ENCODE assay signal across 27 cellular contexts in the genomic region with DNA sequence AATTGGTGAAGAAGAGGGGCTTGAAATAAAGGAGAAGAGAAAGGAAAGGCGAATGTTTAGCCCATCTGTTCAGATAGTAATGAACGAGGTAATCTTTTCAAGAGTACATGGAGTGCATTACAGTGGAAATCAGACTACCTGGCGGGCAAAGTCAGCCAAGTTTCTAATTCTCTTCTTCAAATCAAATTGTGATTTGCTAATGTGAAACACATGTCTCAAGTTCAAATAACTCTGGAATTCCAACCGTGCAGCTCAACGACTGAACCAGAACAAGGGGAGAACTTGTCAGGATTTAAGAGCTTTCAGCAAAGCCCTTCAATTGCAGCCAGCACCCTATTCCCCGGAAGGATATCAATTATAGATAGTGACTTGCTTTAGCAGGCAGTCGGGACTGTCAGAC.
"Had no signal": no experiment of that assay in that cellular context is flagged by ENCODE, and none has a peak within 500 bp of the region (broad histone marks: within the 10 kb centered on the region; RNA-seq: fewer than 3 reads in every experiment).

No MANE protein-coding gene starts in this region.

- H3K27me3 ChIP-seq: adrenal gland, body of pancreas, neural progenitor cell, transverse colon had no signal

- H3K36me3 ChIP-seq: adrenal gland, transverse colon had no signal

- H3K4me3 Mint-ChIP-seq: activated CD4-positive, alpha-beta T cell treated with anti-CD3 and anti-CD28 coated beads, Interleukin-2, amount 10 ng/mL, durations not matched to agents 24 days and 14 days; activated CD8-positive, alpha-beta T cell treated with anti-CD3 and anti-CD28 coated beads for 36 hours; activated naive CD8-positive, alpha-beta T cell; naive thymus-derived CD4-positive, alpha-beta T cell; neural progenitor cell had no signal

- H3K27ac Mint-ChIP-seq: activated CD4-positive, alpha-beta T cell treated with anti-CD3 and anti-CD28 coated beads, Interleukin-2, amount 10 ng/mL, durations not matched to agents 24 days and 14 days; activated CD8-positive, alpha-beta T cell treated with anti-CD3 and anti-CD28 coated beads for 36 hours; activated naive CD8-positive, alpha-beta T cell; naive thymus-derived CD4-positive, alpha-beta T cell; neural progenitor cell had no signal

- H3K27me3 Mint-ChIP-seq: activated CD4-positive, alpha-beta T cell treated with anti-CD3 and anti-CD28 coated beads, Interleukin-2, amount 10 ng/mL, durations not matched to agents 24 days and 14 days had no signal

- DNase-seq: activated CD4-positive, alpha-beta T cell treated with anti-CD3 and anti-CD28 coated beads, Interleukin-2, amount 10 ng/mL, durations not matched to agents 24 days and 14 days; activated CD4-positive, CD25-positive, alpha-beta regulatory T cell treated with anti-CD3 and anti-CD28 coated beads, Interleukin-2, amount 50 U/mL, for 72 hours; activated CD8-positive, alpha-beta T cell treated with anti-CD3 and anti-CD28 coated beads for 36 hours; activated naive CD4-positive, alpha-beta T cell treated with Interleukin-2 at 50 U/mL for 16 hours; activated T-cell treated with anti-CD3 and anti-CD28 coated beads, Interleukin-2, amount 50 U/mL, for 48 hours; adrenal gland; aorta; body of pancreas; dorsolateral prefrontal cortex; effector memory CD4-positive, alpha-beta T cell; erythroblast; glutamatergic neuron; islet precursor cell; left cardiac atrium; midbrain; naive thymus-derived CD4-positive, alpha-beta T cell; occipital lobe; right cardiac atrium; stimulated activated CD4-positive, alpha-beta T cell treated with anti-CD3 and anti-CD28 coated beads, Interleukin-15, amount 100 ng/mL, for 24 hours; stimulated activated CD4-positive, alpha-beta T cell treated with anti-CD3 and anti-CD28 coated beads, Interleukin-2, amount 100 ng/mL, for 24 hours; stimulated activated naive CD4-positive, alpha-beta T cell; T-helper 2 cell; transverse colon had no signal

- H3K4me1 Mint-ChIP-seq: activated CD4-positive, alpha-beta T cell treated with anti-CD3 and anti-CD28 coated beads, Interleukin-2, amount 10 ng/mL, durations not matched to agents 24 days and 14 days; naive thymus-derived CD4-positive, alpha-beta T cell had no signal

- H3K4me3 ChIP-seq: adrenal gland, body of pancreas, coronary artery, dorsolateral prefrontal cortex, neural progenitor cell, transverse colon had no signal

- ATAC-seq: activated CD8-positive, alpha-beta T cell treated with anti-CD3 and anti-CD28 coated beads for 36 hours; body of pancreas; left cardiac atrium; naive thymus-derived CD4-positive, alpha-beta T cell; right cardiac atrium; SK-N-SH treated with all-trans-retinoic acid at 6 μM for 48 hours had no signal

- H3K9me3 Mint-ChIP-seq: activated CD4-positive, alpha-beta T cell treated with anti-CD3 and anti-CD28 coated beads, Interleukin-2, amount 10 ng/mL, durations not matched to agents 24 days and 14 days; activated CD8-positive, alpha-beta T cell treated with anti-CD3 and anti-CD28 coated beads for 36 hours had no signal

- H3K9me3 ChIP-seq: adrenal gland, body of pancreas, transverse colon had no signal

- H3K27ac ChIP-seq: adrenal gland, body of pancreas, coronary artery, dorsolateral prefrontal cortex, neural progenitor cell, transverse colon had no signal

- H3K4me1 ChIP-seq: body of pancreas had no signal

- H3K9ac ChIP-seq: neural progenitor cell had no signal

- H3K36me3 Mint-ChIP-seq: activated naive CD8-positive, alpha-beta T cell had no signal
